ENCODE assay signal across 9 cellular contexts in the genomic region with DNA sequence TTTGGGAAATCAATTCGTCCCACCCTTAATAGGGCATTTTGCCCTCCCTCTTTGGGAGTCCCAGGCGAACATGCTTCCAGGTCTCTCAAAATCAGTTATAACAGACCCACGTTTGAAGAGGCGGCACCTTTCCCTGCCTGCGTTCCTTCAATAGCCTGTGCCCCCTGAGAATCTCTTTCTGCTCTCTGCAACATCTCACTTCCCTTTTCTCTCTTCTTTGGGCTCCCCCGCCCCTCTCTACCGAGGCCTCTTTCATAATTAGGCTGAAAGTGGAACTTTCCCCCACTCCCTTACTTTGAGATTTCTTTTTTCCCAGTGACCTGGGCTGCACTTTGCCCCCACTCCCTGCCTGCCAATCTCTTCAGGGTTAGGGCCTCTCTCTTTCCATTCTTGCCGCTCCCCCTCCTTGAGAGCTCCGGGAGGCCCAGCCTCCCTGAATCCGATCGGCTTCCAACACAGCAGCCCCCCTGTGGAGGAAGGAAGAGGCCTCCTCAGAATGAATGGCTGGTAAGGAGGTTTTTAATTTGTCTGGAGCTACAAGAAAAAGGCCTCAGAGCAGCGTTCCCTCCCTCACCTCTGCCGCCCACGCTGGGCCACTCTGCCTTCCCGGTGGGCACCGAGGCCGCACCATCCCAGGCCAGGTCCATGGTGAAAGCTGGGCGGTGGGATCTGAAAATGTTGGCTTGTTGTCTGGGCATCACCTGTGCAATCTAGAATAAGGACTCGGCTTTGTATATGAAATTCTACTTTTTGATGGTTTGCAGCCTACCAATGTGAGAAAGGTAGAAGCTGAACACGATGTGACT.
DNase-seq lines count a peak whose midpoint lies in the region; ATAC-seq, FAIRE-seq and TF ChIP-seq lines count a peak whose summit lies in the region.
"Had no signal": no experiment of that assay in that cellular context is flagged by ENCODE, and none has a peak within 500 bp of the region (broad histone marks: within the 10 kb centered on the region; RNA-seq: fewer than 3 reads in every experiment).

No MANE protein-coding gene starts in this region.

- intact Hi-C loops in vagina (cut with DNase I) = no loop called here
- intact Hi-C loops in esophagus squamous epithelium (cut with DNase I) = no loop called here

- ATAC-seq in GM21619 (IDR thresholded peaks at IDR 0.05; ENCODE audit: unreplicated experiment) = peak; percentile 90

- H3K9me3 ChIP-seq in iPS-18a (ENCODE audit: control insufficient read depth, low read depth, low read length) = no peaks in the 10 kb centered on the region
- no peaks in the 10 kb centered on the region for H3K9me3 ChIP-seq in vagina
- peaks cover 0 to 13% (median 0%) of the 10 kb centered on the region in 3 donors for H3K9me3 ChIP-seq in esophagus squamous epithelium

- H3K36me3 ChIP-seq in iPS-18a (ENCODE audit: control insufficient read depth, low read depth, low read length) = no peaks in the 10 kb centered on the region
- H3K36me3 ChIP-seq in vagina = no peaks in the 10 kb centered on the region
- H3K36me3 ChIP-seq in esophagus squamous epithelium = no peaks in the 10 kb centered on the region

- H3K27me3 ChIP-seq in HL-60 (ENCODE audit: insufficient read depth, poor library complexity, severe bottlenecking) (peaks cover 7% of the 10 kb centered on the region), iPS-18a (ENCODE audit: control insufficient read depth, insufficient read depth, low read length) (peaks cover 58% of the 10 kb centered on the region), vagina (no peaks in the 10 kb centered on the region), esophagus squamous epithelium (no peaks in the 10 kb centered on the region)

- FAIRE-seq in GM12892 (lab: Jason Lieb, UNC) = peak; percentile 86
- FAIRE-seq: islet of Langerhans had no signal

- DNase-seq in GM12892 (ENCODE audit: insufficient read length) (peak; percentile 80), HL-60 (ENCODE audit: low read depth in 1 of 2, low spot score in 1 of 2) (peak; percentile 12 to 80), NCI-H146 (lab: John Stamatoyannopoulos, UW) (no peak), vagina (ENCODE audit: extremely low spot score in 2 of 2) (no peak), T-helper 2 cell (no peak), esophagus squamous epithelium (lab: John Stamatoyannopoulos, UW) (no peak)

- H3K4me1 ChIP-seq in iPS-18a (ENCODE audit: control insufficient read depth, low read depth, low read length) (peaks cover 53% of the 10 kb centered on the region), vagina (no peaks in the 10 kb centered on the region), esophagus squamous epithelium (peaks cover 0 to 14% (median 0%) of the 10 kb centered on the region in 3 donors)

- H3K4me3 ChIP-seq in HL-60 (replicated peaks; ENCODE audit: insufficient read depth, low read length) (no peak overlapping the region), iPS-18a (ENCODE audit: low read length) (peak overlapping the region; percentile 23), vagina (no peak overlapping the region), esophagus squamous epithelium (no peak overlapping the region)

- H3K9ac ChIP-seq in iPS-18a (ENCODE audit: low read length) = no peak overlapping the region

- H3K27ac ChIP-seq in HL-60 (replicated peaks) (no peak overlapping the region), iPS-18a (ENCODE audit: low read length) (no peak overlapping the region), vagina (no peak overlapping the region), esophagus squamous epithelium (no peak overlapping the region)

- TF ChIP-seq CTCF in HL-60 (IDR thresholded peaks at IDR 0.05; ENCODE audit: insufficient read depth, low read length) (no peak), vagina (IDR thresholded peaks at IDR 0.05) (no peak), esophagus squamous epithelium (IDR thresholded peaks at IDR 0.05) (no peak)

- 62 to 75% methylated on average over 13 to 17 of the region's 20 CpGs for whole genome bisulfite sequencing in esophagus squamous epithelium, 2 donors

- TF ChIP-seq POLR2A in GM12892 (IDR thresholded peaks at IDR 0.05; ENCODE audit: low read depth, low read length) = no peak
- no peak for TF ChIP-seq POLR2A in vagina (IDR thresholded peaks at IDR 0.05)
- TF ChIP-seq POLR2A in esophagus squamous epithelium (IDR thresholded peaks at IDR 0.05) = no peak

Comparison
In these comparisons a context has a peak if more than half of its experiments do, and no peak if none do; other contexts are left out.
1. DNase-seq: peak in GM12892 (single experiment) and HL-60 (2 of 2); none in NCI-H146 (single experiment), vagina (0 of 2), T-helper 2 cell (0 of 5) and esophagus squamous epithelium (single experiment).